In the genomic region with DNA sequence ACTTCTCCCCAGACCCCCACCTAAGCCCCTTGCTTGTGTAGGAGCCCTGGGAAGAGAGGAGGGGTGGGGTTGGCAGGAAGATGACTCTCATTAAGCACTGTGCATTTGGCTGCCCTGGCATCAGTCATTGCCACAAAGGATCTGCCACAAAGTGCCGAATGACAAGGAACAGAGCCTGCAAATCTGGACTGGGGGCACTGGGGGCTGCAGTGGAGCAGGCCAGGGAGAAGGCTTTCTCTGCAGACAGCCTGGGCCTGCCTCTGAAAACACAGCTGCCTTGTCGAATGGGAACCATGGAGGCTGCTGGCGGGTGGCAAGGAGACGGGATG, we compare ENCODE assay signal across 7 cellular contexts.
"Had no signal": no experiment of that assay in that cellular context is flagged by ENCODE, and none has a peak within 500 bp of the region (broad histone marks: within the 10 kb centered on the region; RNA-seq: fewer than 3 reads in every experiment).

No MANE protein-coding gene starts in this region.

- H3K4me3 ChIP-seq: prostate gland, right lobe of liver, upper lobe of right lung had no signal

- H3K36me3 Mint-ChIP-seq: T-cell had no signal

- H3K27ac Mint-ChIP-seq: nephron progenitor cell, T-cell had no signal

- H3K4me1 ChIP-seq: prostate gland had no signal

- H3K9me3 Mint-ChIP-seq: nephron progenitor cell, T-cell had no signal

- H3K36me3 ChIP-seq: prostate gland, right lobe of liver, thoracic aorta, upper lobe of right lung had no signal

- H3K27me3 ChIP-seq: right lobe of liver, upper lobe of right lung had no signal

- H3K27ac ChIP-seq: epithelial cell of prostate, prostate gland, right lobe of liver, thoracic aorta, upper lobe of right lung had no signal

- H3K9me3 ChIP-seq: prostate gland, right lobe of liver, thoracic aorta, upper lobe of right lung had no signal
